ENCODE assay signal across 22 cellular contexts in genomic region chr2:240199133-240199870, GRCh38. TPM values are rescaled to one million over a fixed set of nuclear protein-coding genes. Genes with fewer than 3 reads are reported as not detected.
"Had no signal": no experiment of that assay in that cellular context is flagged by ENCODE, and none has a peak within 500 bp of the region (broad histone marks: within the 10 kb centered on the region; RNA-seq: fewer than 3 reads in every experiment).

No MANE protein-coding gene starts in this region.

- H3K27ac ChIP-seq: body of pancreas, left lung, psoas muscle, uterus had no signal

- H3K36me3 Mint-ChIP-seq: activated naive CD8-positive, alpha-beta T cell treated with anti-CD3 and anti-CD28 coated beads, Interleukin-2, amount 10 ng/mL, durations not matched to agents 7 days and 5 days; stimulated activated effector memory CD8-positive, alpha-beta T cell treated with anti-CD3 and anti-CD28 coated beads, Interleukin-12 subunit alpha, Interleukin-12 subunit beta, amount 100 ng/mL, for 72 hours had no signal

- H3K4me3 ChIP-seq: body of pancreas, left lung, psoas muscle, uterus had no signal

- H3K9me3 ChIP-seq: body of pancreas, left lung, psoas muscle, uterus had no signal

- H3K4me1 ChIP-seq: body of pancreas, uterus had no signal

- ATAC-seq: body of pancreas; psoas muscle; right cardiac atrium; stimulated activated effector memory CD8-positive, alpha-beta T cell treated with anti-CD3 and anti-CD28 coated beads, Interleukin-12 subunit alpha, Interleukin-12 subunit beta, amount 100 ng/mL, for 72 hours had no signal

- H3K36me3 ChIP-seq: left lung, uterus had no signal

- H3K27ac Mint-ChIP-seq: activated naive CD8-positive, alpha-beta T cell treated with anti-CD3 and anti-CD28 coated beads, Interleukin-2, amount 10 ng/mL, durations not matched to agents 7 days and 5 days; activated T-cell treated with anti-CD3 and anti-CD28 coated beads, Interleukin-2, amount 50 U/mL, for 24 hours; activated T-helper 2 cell treated with anti-CD3 and anti-CD28 coated beads, Interferon-gamma antibody, Interleukin-2, Interleukin-4, amounts not matched to agents 10 μg/mL and 5 μg/mL and 100 μg/mL, durations not matched to agents 14 hours and 24 hours and 36 hours; stimulated activated effector memory CD8-positive, alpha-beta T cell treated with anti-CD3 and anti-CD28 coated beads, Interleukin-12 subunit alpha, Interleukin-12 subunit beta, amount 100 ng/mL, for 72 hours had no signal

- H3K9me3 Mint-ChIP-seq: activated naive CD8-positive, alpha-beta T cell treated with anti-CD3 and anti-CD28 coated beads, Interleukin-2, amount 10 ng/mL, durations not matched to agents 7 days and 5 days; activated T-cell treated with anti-CD3 and anti-CD28 coated beads, Interleukin-2, amount 50 U/mL, for 24 hours; activated T-helper 2 cell treated with anti-CD3 and anti-CD28 coated beads, Interferon-gamma antibody, Interleukin-2, Interleukin-4, amounts not matched to agents 10 μg/mL and 5 μg/mL and 100 μg/mL, durations not matched to agents 14 hours and 24 hours and 36 hours; stimulated activated effector memory CD8-positive, alpha-beta T cell treated with anti-CD3 and anti-CD28 coated beads, Interleukin-12 subunit alpha, Interleukin-12 subunit beta, amount 100 ng/mL, for 72 hours had no signal

- H3K4me1 Mint-ChIP-seq: activated naive CD8-positive, alpha-beta T cell treated with anti-CD3 and anti-CD28 coated beads, Interleukin-2, amount 10 ng/mL, durations not matched to agents 7 days and 5 days had no signal

- DNase-seq: activated CD4-positive, alpha-beta T cell treated with anti-CD3 and anti-CD28 coated beads, Interleukin-2, amount 50 U/mL, for 4 hours; activated naive CD4-positive, alpha-beta T cell treated with Interleukin-2 at 50 U/mL for 16 hours; activated naive CD8-positive, alpha-beta T cell treated with anti-CD3 and anti-CD28 coated beads, Interleukin-2, amount 10 ng/mL, durations not matched to agents 7 days and 5 days; activated T-cell treated with anti-CD3 and anti-CD28 coated beads, Interleukin-2, amount 50 U/mL, for 24 hours; amygdala; body of pancreas; left lung; mammary epithelial cell; right cardiac atrium; small intestine; stimulated activated CD4-positive, alpha-beta T cell treated with anti-CD3 and anti-CD28 coated beads, Interleukin-4, amount 100 ng/mL, for 24 hours; T1000 had no signal

- H3K4me3 Mint-ChIP-seq: activated naive CD8-positive, alpha-beta T cell treated with anti-CD3 and anti-CD28 coated beads, Interleukin-2, amount 10 ng/mL, durations not matched to agents 7 days and 5 days; activated T-cell treated with anti-CD3 and anti-CD28 coated beads, Interleukin-2, amount 50 U/mL, for 24 hours; stimulated activated effector memory CD8-positive, alpha-beta T cell treated with anti-CD3 and anti-CD28 coated beads, Interleukin-12 subunit alpha, Interleukin-12 subunit beta, amount 100 ng/mL, for 72 hours had no signal

- H3K27me3 ChIP-seq: body of pancreas, uterus had no signal

RNA-seq across cellular contexts. Expression of gene OTOS, which starts 58.8 kb away (rescaled TPM):
- total RNA-seq: activated naive CD8-positive, alpha-beta T cell treated with anti-CD3 and anti-CD28 coated beads, Interleukin-2, amount 10 ng/mL, durations not matched to agents 7 days and 5 days; activated T-helper 2 cell treated with anti-CD3 and anti-CD28 coated beads, Interferon-gamma antibody, Interleukin-2, Interleukin-4, amounts not matched to agents 10 μg/mL and 5 μg/mL and 100 μg/mL, durations not matched to agents 14 hours and 24 hours and 36 hours; body of pancreas; left lung; mammary epithelial cell; myocyte; osteoblast; psoas muscle; right cardiac atrium; T-helper 1 cell treated with Interleukin-12 subunit alpha and Interleukin-12 subunit beta and Interleukin-4 antibody, amounts not matched to agents 30 ng/mL and 1 ng/mL, for 36 hours; uterus had no signal
- polyA plus RNA-seq: esophagus, keratinocyte, mammary epithelial cell, neural cell, right cardiac atrium, small intestine had no signal
